Comparison of ENCODE assay signal across 39 cellular contexts in genomic region chr10:59718246-59718645, GRCh38. TPM values are rescaled to one million over a fixed set of nuclear protein-coding genes. Genes with fewer than 3 reads are reported as not detected.
"Had no signal": no experiment of that assay in that cellular context is flagged by ENCODE, and none has a peak within 500 bp of the region (broad histone marks: within the 10 kb centered on the region; RNA-seq: fewer than 3 reads in every experiment).

No MANE protein-coding gene starts in this region.

- H3K27ac ChIP-seq: adrenal gland, body of pancreas, brain microvascular endothelial cell, breast epithelium, VCaP had no signal

- H3K27me3 ChIP-seq: adrenal gland, body of pancreas, breast epithelium had no signal

- H3K9me3 ChIP-seq: adrenal gland, body of pancreas, breast epithelium had no signal

- DNase-seq: activated CD4-positive, alpha-beta memory T cell treated with anti-CD3 and anti-CD28 coated beads, Interleukin-2, amount 10 ng/mL, durations not matched to agents 7 days and 5 days; activated CD4-positive, alpha-beta T cell treated with anti-CD3 and anti-CD28 coated beads for 1 hour; activated CD4-positive, alpha-beta T cell treated with anti-CD3 and anti-CD28 coated beads for 36 hours; activated CD4-positive, alpha-beta T cell treated with anti-CD3 and anti-CD28 coated beads for 48 hours; activated CD4-positive, alpha-beta T cell treated with anti-CD3 and anti-CD28 coated beads, Interleukin-2, amount 10 ng/mL, durations not matched to agents 7 days and 5 days; activated CD4-positive, alpha-beta T cell treated with anti-CD3 and anti-CD28 coated beads, Interleukin-2, amount 50 U/mL, for 48 hours; activated CD4-positive, CD25-positive, alpha-beta regulatory T cell; activated CD8-positive, alpha-beta memory T cell treated with anti-CD3 and anti-CD28 coated beads for 24 hours; activated CD8-positive, alpha-beta memory T cell treated with anti-CD3 and anti-CD28 coated beads, Interleukin-2, amount 10 ng/mL, durations not matched to agents 7 days and 5 days; activated CD8-positive, alpha-beta memory T cell treated with anti-CD3 and anti-CD28 coated beads, Interleukin-2, amount 50 U/mL, for 48 hours; activated CD8-positive, alpha-beta T cell treated with anti-CD3 and anti-CD28 coated beads, Interleukin-2, amount 10 ng/mL, durations not matched to agents 7 days and 5 days; activated effector memory CD4-positive, alpha-beta T cell treated with Interleukin-2 at 50 U/mL for 16 hours; activated gamma-delta T cell; activated naive CD4-positive, alpha-beta T cell treated with anti-CD3 and anti-CD28 coated beads, Interleukin-2, amount 10 ng/mL, durations not matched to agents 7 days and 5 days; activated naive CD4-positive, alpha-beta T cell treated with Interleukin-2 at 50 U/mL for 16 hours; activated naive CD8-positive, alpha-beta T cell treated with anti-CD3 and anti-CD28 coated beads for 36 hours; activated T-cell treated with anti-CD3 and anti-CD28 coated beads, Interleukin-2, amount 50 U/mL, for 24 hours; activated T-cell treated with anti-CD3 and anti-CD28 coated beads, Interleukin-2, amount 50 U/mL, for 48 hours; adrenal gland; amniotic stem cell; aorta; body of pancreas; brain microvascular endothelial cell; central memory CD4-positive, alpha-beta T cell; cerebellar nuclear complex; T-helper 2 cell; T-helper 9 cell had no signal

- FAIRE-seq: astrocyte, TTC549 had no signal

- H3K36me3 Mint-ChIP-seq: activated CD8-positive, alpha-beta memory T cell treated with anti-CD3 and anti-CD28 coated beads, Interleukin-2, amount 10 ng/mL, durations not matched to agents 7 days and 5 days; activated naive CD4-positive, alpha-beta T cell treated with anti-CD3 and anti-CD28 coated beads, Interleukin-2, amount 10 ng/mL, durations not matched to agents 7 days and 5 days; activated naive CD4-positive, alpha-beta T cell treated with anti-CD3 and anti-CD28 coated beads, Interleukin-2, amount 50 U/mL, for 24 hours; activated naive CD8-positive, alpha-beta T cell treated with anti-CD3 and anti-CD28 coated beads for 36 hours had no signal

- H3K27ac Mint-ChIP-seq: activated CD4-positive, alpha-beta memory T cell treated with anti-CD3 and anti-CD28 coated beads, Interleukin-2, amount 10 ng/mL, durations not matched to agents 7 days and 5 days; activated CD4-positive, alpha-beta T cell treated with anti-CD3 and anti-CD28 coated beads for 36 hours; activated CD4-positive, alpha-beta T cell treated with anti-CD3 and anti-CD28 coated beads, Interleukin-2, amount 10 ng/mL, durations not matched to agents 7 days and 5 days; activated CD8-positive, alpha-beta memory T cell treated with anti-CD3 and anti-CD28 coated beads, Interleukin-2, amount 10 ng/mL, durations not matched to agents 7 days and 5 days; activated CD8-positive, alpha-beta T cell treated with anti-CD3 and anti-CD28 coated beads, Interleukin-2, amount 10 ng/mL, durations not matched to agents 7 days and 5 days; activated naive CD4-positive, alpha-beta T cell treated with anti-CD3 and anti-CD28 coated beads, Interleukin-2, amount 10 ng/mL, durations not matched to agents 7 days and 5 days; activated naive CD4-positive, alpha-beta T cell treated with anti-CD3 and anti-CD28 coated beads, Interleukin-2, amount 50 U/mL, for 24 hours; activated naive CD8-positive, alpha-beta T cell treated with anti-CD3 and anti-CD28 coated beads for 36 hours; activated T-cell treated with anti-CD3 and anti-CD28 coated beads, Interleukin-2, amount 50 U/mL, for 24 hours; activated T-helper 2 cell treated with anti-CD3 and anti-CD28 coated beads, Interferon-gamma antibody, Interleukin-2, Interleukin-4, amounts not matched to agents 10 μg/mL and 5 μg/mL and 100 μg/mL, durations not matched to agents 14 hours and 24 hours and 36 hours; T-helper 1 cell treated with Interleukin-12 subunit alpha and Interleukin-12 subunit beta and Interleukin-4 antibody, amounts not matched to agents 30 μg/mL and 1 μg/mL, for 36 hours; T-helper 2 cell treated with Interferon-gamma antibody and Interleukin-4, amounts not matched to agents 5 μg/mL and 100 μg/mL, for 36 hours; WTC11 had no signal

- H3K4me3 Mint-ChIP-seq: activated CD4-positive, alpha-beta memory T cell treated with anti-CD3 and anti-CD28 coated beads, Interleukin-2, amount 10 ng/mL, durations not matched to agents 7 days and 5 days; activated CD4-positive, alpha-beta T cell treated with anti-CD3 and anti-CD28 coated beads for 36 hours; activated CD4-positive, alpha-beta T cell treated with anti-CD3 and anti-CD28 coated beads, Interleukin-2, amount 10 ng/mL, durations not matched to agents 7 days and 5 days; activated CD8-positive, alpha-beta memory T cell treated with anti-CD3 and anti-CD28 coated beads, Interleukin-2, amount 10 ng/mL, durations not matched to agents 7 days and 5 days; activated CD8-positive, alpha-beta T cell treated with anti-CD3 and anti-CD28 coated beads, Interleukin-2, amount 10 ng/mL, durations not matched to agents 7 days and 5 days; activated naive CD4-positive, alpha-beta T cell treated with anti-CD3 and anti-CD28 coated beads, Interleukin-2, amount 10 ng/mL, durations not matched to agents 7 days and 5 days; activated naive CD4-positive, alpha-beta T cell treated with anti-CD3 and anti-CD28 coated beads, Interleukin-2, amount 50 U/mL, for 24 hours; activated naive CD8-positive, alpha-beta T cell treated with anti-CD3 and anti-CD28 coated beads for 36 hours; activated T-cell treated with anti-CD3 and anti-CD28 coated beads, Interleukin-2, amount 50 U/mL, for 24 hours; T-helper 1 cell treated with Interleukin-12 subunit alpha and Interleukin-12 subunit beta and Interleukin-4 antibody, amounts not matched to agents 30 μg/mL and 1 μg/mL, for 36 hours; T-helper 2 cell treated with Interferon-gamma antibody and Interleukin-4, amounts not matched to agents 5 μg/mL and 100 μg/mL, for 36 hours; WTC11 had no signal

- H3K4me3 ChIP-seq: adrenal gland, body of pancreas, breast epithelium had no signal

- H3K36me3 ChIP-seq: adrenal gland, brain microvascular endothelial cell, breast epithelium had no signal

- ATAC-seq: activated CD4-positive, alpha-beta T cell treated with anti-CD3 and anti-CD28 coated beads for 36 hours; activated CD4-positive, CD25-positive, alpha-beta regulatory T cell treated with anti-CD3 and anti-CD28 coated beads, Interleukin-2, amount 50 U/mL, for 24 hours; activated CD8-positive, alpha-beta memory T cell treated with anti-CD3 and anti-CD28 coated beads, Interleukin-2, amount 10 ng/mL, durations not matched to agents 7 days and 5 days; activated CD8-positive, alpha-beta T cell treated with anti-CD3 and anti-CD28 coated beads, Interleukin-2, amount 10 ng/mL, durations not matched to agents 7 days and 5 days; body of pancreas; WTC11 had no signal

- H3K4me1 Mint-ChIP-seq: activated CD4-positive, alpha-beta memory T cell treated with anti-CD3 and anti-CD28 coated beads, Interleukin-2, amount 10 ng/mL, durations not matched to agents 7 days and 5 days; activated CD4-positive, alpha-beta T cell treated with anti-CD3 and anti-CD28 coated beads for 36 hours; activated CD4-positive, alpha-beta T cell treated with anti-CD3 and anti-CD28 coated beads, Interleukin-2, amount 10 ng/mL, durations not matched to agents 7 days and 5 days; activated CD8-positive, alpha-beta memory T cell treated with anti-CD3 and anti-CD28 coated beads, Interleukin-2, amount 10 ng/mL, durations not matched to agents 7 days and 5 days; activated naive CD4-positive, alpha-beta T cell treated with anti-CD3 and anti-CD28 coated beads, Interleukin-2, amount 10 ng/mL, durations not matched to agents 7 days and 5 days; activated naive CD4-positive, alpha-beta T cell treated with anti-CD3 and anti-CD28 coated beads, Interleukin-2, amount 50 U/mL, for 24 hours; activated naive CD8-positive, alpha-beta T cell treated with anti-CD3 and anti-CD28 coated beads for 36 hours; WTC11 had no signal

- H3K9me3 Mint-ChIP-seq: activated CD4-positive, alpha-beta memory T cell treated with anti-CD3 and anti-CD28 coated beads, Interleukin-2, amount 10 ng/mL, durations not matched to agents 7 days and 5 days; activated naive CD4-positive, alpha-beta T cell treated with anti-CD3 and anti-CD28 coated beads, Interleukin-2, amount 10 ng/mL, durations not matched to agents 7 days and 5 days; activated naive CD4-positive, alpha-beta T cell treated with anti-CD3 and anti-CD28 coated beads, Interleukin-2, amount 50 U/mL, for 24 hours; activated T-helper 2 cell treated with anti-CD3 and anti-CD28 coated beads, Interferon-gamma antibody, Interleukin-2, Interleukin-4, amounts not matched to agents 10 μg/mL and 5 μg/mL and 100 μg/mL, durations not matched to agents 14 hours and 24 hours and 36 hours; T-helper 1 cell treated with Interleukin-12 subunit alpha and Interleukin-12 subunit beta and Interleukin-4 antibody, amounts not matched to agents 30 μg/mL and 1 μg/mL, for 36 hours had no signal

RNA-seq across cellular contexts. Expression of gene MRLN, which starts 35.0 kb away (rescaled TPM):
- total RNA-seq: activated CD4-positive, alpha-beta memory T cell treated with anti-CD3 and anti-CD28 coated beads, Interleukin-2, amount 10 ng/mL, durations not matched to agents 7 days and 5 days; activated CD4-positive, alpha-beta T cell treated with anti-CD3 and anti-CD28 coated beads for 36 hours; activated CD4-positive, alpha-beta T cell treated with anti-CD3 and anti-CD28 coated beads, Interleukin-2, amount 10 ng/mL, durations not matched to agents 7 days and 5 days; activated CD8-positive, alpha-beta memory T cell treated with anti-CD3 and anti-CD28 coated beads, Interleukin-2, amount 10 ng/mL, durations not matched to agents 7 days and 5 days; activated CD8-positive, alpha-beta T cell treated with anti-CD3 and anti-CD28 coated beads, Interleukin-2, amount 10 ng/mL, durations not matched to agents 7 days and 5 days; activated naive CD8-positive, alpha-beta T cell treated with anti-CD3 and anti-CD28 coated beads for 36 hours; activated T-helper 2 cell treated with anti-CD3 and anti-CD28 coated beads, Interferon-gamma antibody, Interleukin-2, Interleukin-4, amounts not matched to agents 10 μg/mL and 5 μg/mL and 100 μg/mL, durations not matched to agents 14 hours and 24 hours and 36 hours; adrenal gland; astrocyte; body of pancreas; breast epithelium; cardiac septum; chondrocyte; WTC11 had no signal
